1 cellular context compared by ENCODE assay signal in the genomic region with DNA sequence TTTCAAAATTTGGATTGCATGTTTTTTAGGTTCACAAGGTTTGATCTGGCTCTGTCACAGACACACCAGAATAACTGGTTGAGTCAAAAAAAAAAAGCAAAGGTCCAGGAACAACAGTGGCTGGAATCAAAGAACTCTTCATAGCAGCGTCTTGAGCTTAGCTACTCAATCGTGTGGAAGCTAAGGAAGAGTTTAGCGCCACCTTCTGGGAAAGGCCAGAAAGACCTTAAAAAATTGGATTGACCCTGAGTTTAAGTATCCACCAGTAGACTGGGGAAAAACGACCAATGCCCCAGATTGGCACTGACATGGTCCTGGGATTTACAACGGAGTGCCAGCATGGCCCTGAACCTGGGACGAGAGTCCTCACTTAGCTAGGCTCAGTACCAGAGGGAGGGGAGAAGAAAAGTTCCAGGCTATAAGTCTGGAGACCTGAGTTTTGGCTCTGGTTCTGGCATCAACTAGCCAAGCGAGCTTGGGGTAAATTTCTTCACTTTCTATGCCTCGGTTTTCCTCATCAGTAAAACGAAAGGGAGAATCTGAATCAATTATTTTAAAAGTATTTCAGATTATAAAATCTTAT.
TF ChIP-seq lines count a peak whose summit lies in the region.

No MANE protein-coding gene starts in this region.

TF ChIP-seq in H1, 55 proteins besides CTCF, POLR2A, EP300 and RAD21 (continued from another document):
- no peak for TF ChIP-seq TAF7 (optimal IDR thresholded peaks at IDR 0.05; ENCODE audit: borderline replicate concordance, low read depth, low read length)
- no peak for TF ChIP-seq BACH1 (IDR thresholded peaks at IDR 0.05; ENCODE audit: low read length)
- no peak for TF ChIP-seq JUN (IDR thresholded peaks at IDR 0.05; ENCODE audit: low read depth, low read length)
- TF ChIP-seq SP4 (IDR thresholded peaks at IDR 0.05; ENCODE audit: low read length) = no peak
- TF ChIP-seq KDM1A (IDR thresholded peaks at IDR 0.05; ENCODE audit: borderline replicate concordance, low read length) = no peak
- no peak for TF ChIP-seq HDAC6 (IDR thresholded peaks at IDR 0.05; ENCODE audit: low read depth, low read length)
- no peak for TF ChIP-seq RNF2 (IDR thresholded peaks at IDR 0.05; ENCODE audit: borderline replicate concordance, low read depth, low read length, missing control alignments, poor library complexity, severe bottlenecking)
- no peak for TF ChIP-seq CHD1 (IDR thresholded peaks at IDR 0.05; ENCODE audit: low read depth, low read length)
TF ChIP-seq in H1: peak in this region for 0.
